Comparison of ENCODE assay signal across 18 cellular contexts in the genomic region with DNA sequence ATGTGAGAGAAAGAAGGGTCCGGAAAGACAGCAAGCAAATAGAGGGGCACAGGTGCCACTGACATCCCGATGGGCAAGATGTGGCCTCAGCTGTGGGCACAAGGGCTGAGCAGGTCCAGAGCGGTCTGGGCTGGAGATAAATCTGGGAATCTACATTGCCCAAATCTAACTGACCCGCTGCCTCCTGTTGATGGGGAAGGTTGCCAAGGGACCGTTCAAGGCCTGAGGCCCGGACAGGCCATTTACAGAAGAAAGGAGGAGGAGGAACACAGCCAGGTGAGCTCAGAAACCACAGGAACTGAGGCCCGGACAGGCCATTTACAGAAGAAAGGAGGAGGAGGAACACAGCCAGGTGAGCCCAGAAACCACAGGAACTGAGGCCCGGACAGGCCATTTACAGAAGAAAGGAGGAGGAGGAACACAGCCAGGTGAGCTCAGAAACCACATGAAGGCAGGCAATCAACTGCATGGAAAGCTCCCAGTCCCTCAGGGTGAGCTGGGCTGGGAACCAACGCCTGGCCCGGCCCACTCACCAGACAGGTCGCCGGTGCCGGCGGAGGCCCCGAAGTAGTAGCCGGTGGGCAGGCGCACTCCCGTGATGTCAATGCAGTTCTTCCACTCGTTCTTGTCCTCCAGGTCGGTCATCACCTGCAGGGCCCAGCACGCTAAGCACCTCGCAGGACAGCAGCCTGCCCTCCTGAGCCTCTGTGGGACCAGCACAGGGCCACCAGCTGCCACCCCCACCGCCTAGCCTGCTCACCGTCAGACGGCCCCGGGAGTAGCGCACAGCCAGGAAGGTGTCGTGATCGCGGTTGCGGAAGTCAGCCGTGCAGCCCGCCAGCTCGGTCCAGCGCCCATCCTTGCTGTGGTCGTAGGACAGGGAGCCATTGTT. TPM values are rescaled to one million over a fixed set of nuclear protein-coding genes. Genes with fewer than 3 reads are reported as not detected.
DNase-seq lines count a peak whose midpoint lies in the region; ATAC-seq, FAIRE-seq and TF ChIP-seq lines count a peak whose summit lies in the region.
"Had no signal": no experiment of that assay in that cellular context is flagged by ENCODE, and none has a peak within 500 bp of the region (broad histone marks: within the 10 kb centered on the region; RNA-seq: fewer than 3 reads in every experiment).

No MANE protein-coding gene starts in this region.

- H3K4me1 ChIP-seq in left ventricle myocardium inferior (peaks cover 35% of the 10 kb centered on the region), right atrium auricular region (peaks cover 0 to 25% of the 10 kb centered on the region in 2 donors), HepG2 (ENCODE audit: insufficient read depth, low read length) (no peaks in the 10 kb centered on the region)
- H3K4me1 ChIP-seq: pancreas had no signal

- no peak overlapping the region for H3K4me2 ChIP-seq in HepG2 (ENCODE audit: low read depth, low read length)

- H3K36me3 ChIP-seq in left ventricle myocardium inferior (peaks cover 79% of the 10 kb centered on the region), right atrium auricular region (peaks cover 81% of the 10 kb centered on the region), HepG2 (replicated peaks in 1 of 2; ENCODE audit: control insufficient read depth in 1 of 2, insufficient read depth in 2 of 2, low read length in 2 of 2) (peaks cover 42 to 84% of the 10 kb centered on the region in 2 experiments)

- POLR2A ChIA-PET in HepG2 (lab: Yijun Ruan, JAX) = interaction anchor here (1.0 kb wide), 2 partner anchors 11 to 13 kb away, joined by 3 read pairs; no protein-coding TSS in a partner anchor

- no peak overlapping the region for H2AFZ ChIP-seq in HepG2 (ENCODE audit: low read length)

- TF ChIP-seq CTCF in left ventricle myocardium inferior (IDR thresholded peaks at IDR 0.05; ENCODE audit: borderline replicate concordance) (no peak), right atrium auricular region (IDR thresholded peaks at IDR 0.05) (no peak), HepG2 (CRISPR knock-in tag; IDR thresholded peaks at IDR 0.05) (no peak)

- no peaks in the 10 kb centered on the region for H3K27me3 ChIP-seq in left ventricle myocardium inferior (ENCODE audit: low read depth)
- no peaks in the 10 kb centered on the region for H3K27me3 ChIP-seq in right atrium auricular region
- H3K27me3 ChIP-seq in HepG2 (ENCODE audit: control insufficient read depth in 1 of 2, insufficient read depth in 2 of 2, low read length in 2 of 2) = no peaks in the 10 kb centered on the region
- H3K27me3 ChIP-seq: cardiac muscle cell, pancreas, right lobe of liver had no signal

- no peak for FAIRE-seq in HepG2 (lab: Jason Lieb, UNC)
- FAIRE-seq: D721Med, HTR-8/SVneo, pancreas had no signal

- no TSS peak for BruUV-seq in HepG2 (replicated peaks; lab: Mats Ljungman, UMichigan)

- H3K9me3 ChIP-seq in left ventricle myocardium inferior (replicated peaks) = no peaks in the 10 kb centered on the region
- no peaks in the 10 kb centered on the region for H3K9me3 ChIP-seq in right atrium auricular region
- no peaks in the 10 kb centered on the region for H3K9me3 ChIP-seq in HepG2 (ENCODE audit: low read length)
- H3K9me3 ChIP-seq: pancreas, right lobe of liver had no signal

- CTCF ChIA-PET in HepG2 (lab: Yijun Ruan, JAX; ENCODE audit: low intra/inter-chr PET ratio, low total read pairs) = interaction anchor here (1.2 to 2.9 kb wide), 4 partner anchors 19 to 223 kb away, joined by 3 to 38 read pairs (median 6); no protein-coding TSS in a partner anchor

- 0 out of 2 replicates have a peak, but pooled peaks cover 3% of the 10 kb centered on the region for H4K20me1 ChIP-seq in HepG2 (ENCODE audit: insufficient read depth, low read length)

- TF ChIP-seq POLR2A in HepG2 (IDR thresholded peaks at IDR 0.05; ENCODE audit: insufficient read depth in 1 of 2, low read depth in 2 of 2, low read length in 2 of 2) = no peak

- H3K27ac ChIP-seq in left ventricle myocardium inferior (replicated peaks) (peak overlapping the region; percentile 63), right atrium auricular region (no peak overlapping the region), HepG2 (ENCODE audit: extremely low read length, insufficient read depth, low read length) (no peak overlapping the region)
- H3K27ac ChIP-seq: cardiac muscle cell, pancreas had no signal

- intact Hi-C loops in left ventricle myocardium inferior (cut with micrococcal nuclease) = no loop called here
- intact Hi-C loops in HepG2 (cut with micrococcal nuclease; ENCODE audit: unreplicated experiment) = loop anchor here (1.0 to 2.0 kb wide), 2 partner anchors 19 to 24 kb away; no protein-coding TSS in a partner anchor

- TF ChIP-seq RAD21 in HepG2 (CRISPR knock-in tag; IDR thresholded peaks at IDR 0.05) = no peak

- peaks cover 13% of the 10 kb centered on the region for H3K79me2 ChIP-seq in HepG2 (ENCODE audit: insufficient read depth, low read length)

- no peak overlapping the region for H3K9ac ChIP-seq in HepG2 (ENCODE audit: insufficient read depth, low read depth, low read length)

- H3K4me3 ChIP-seq in left ventricle myocardium inferior = no peak overlapping the region
- H3K4me3 ChIP-seq in right atrium auricular region = no peak overlapping the region
- no peak overlapping the region for H3K4me3 ChIP-seq in HepG2 (replicated peaks in 1 of 3; ENCODE audit: insufficient read depth in 1 of 3, low read depth in 2 of 3, low read length in 3 of 3)
- H3K4me3 ChIP-seq: cardiac muscle cell, pancreas, right lobe of liver had no signal

- DNase-seq in left ventricle myocardium inferior = no peak
- no peak for DNase-seq in right atrium auricular region (ENCODE audit: low spot score)
- DNase-seq in HepG2 (ENCODE audit: low spot score) = no peak
- no peak for DNase-seq in NCI-H524 (lab: John Stamatoyannopoulos, UW)
- DNase-seq in activated CD4-positive, CD25-positive, alpha-beta regulatory T cell (lab: John Stamatoyannopoulos, UW) = no peak
- DNase-seq: activated B cell treated with CpG ODN at 0.5 μM for 24 hours; activated naive CD4-positive, alpha-beta T cell treated with Interleukin-2 at 50 U/mL for 16 hours; activated T-cell treated with anti-CD3 and anti-CD28 coated beads, Interleukin-2, amount 50 U/mL, for 4 hours; amygdala; C1 segment of cervical spinal cord; NCI-H1048; T1000 had no signal

- WGBS in HepG2 (ENCODE audit: low lambda C conversion rate) = 99% methylated on average over 20 of the region's 36 CpGs

- in situ Hi-C loops in HepG2 (cut with HindIII; ENCODE audit: extremely low pct_ligation_motif_present, low pct_unique_long_range_greater_than_20kb) = no loop called here

- ATAC-seq in HepG2 = no peak
- no peak for ATAC-seq in HG03565 (IDR thresholded peaks at IDR 0.05; ENCODE audit: unreplicated experiment)

- TF ChIP-seq EP300 in HepG2 (IDR thresholded peaks at IDR 0.05; ENCODE audit: low read depth in 2 of 2, low read length in 2 of 2) (no peak), HepG2 (CRISPR knock-in tag; IDR thresholded peaks at IDR 0.05; ENCODE audit: borderline replicate concordance) (no peak)

RNA-seq across cellular contexts. Expression of a gene that starts 14.6 kb away (rescaled TPM):
- total RNA-seq in left ventricle myocardium inferior (60.0 TPM), right atrium auricular region (100 to 1,000 TPM; 128 to 134 TPM), HepG2 (2016; rRNA removed; fragmentation: Illumina TruSeq; extraction: Trizol) (94.5 and 191 TPM in 2 replicates)
- 72.5 and 74.4 TPM in 2 replicates for total RNA-seq in HepG2 (2016; cell fraction: cytosol; rRNA removed; fragmentation: Illumina TruSeq; extraction: Trizol; ENCODE audit: low read depth)
- total RNA-seq in HepG2 (2016; cell fraction: insoluble cytoplasmic fraction; rRNA removed; fragmentation: Illumina TruSeq; extraction: Trizol) = 86.8 and 210 TPM in 2 replicates
- total RNA-seq in HepG2 (2016; cell fraction: membrane; rRNA removed; fragmentation: Illumina TruSeq; extraction: Trizol) = 109 and 128 TPM in 2 replicates
- total RNA-seq in HepG2 (2016; cell fraction: nucleus; rRNA removed; fragmentation: Illumina TruSeq; extraction: Trizol) = 152 and 179 TPM in 2 replicates
- 193 and 197 TPM in 2 replicates for polyA plus RNA-seq in HepG2 (2011; rRNA removed)
- polyA plus RNA-seq in HepG2 (2011; cell fraction: cytosol; rRNA removed) = 220 and 352 TPM in 2 replicates
- 256 and 281 TPM in 2 replicates for polyA plus RNA-seq in HepG2 (2011; cell fraction: nucleus; rRNA removed)
- 71.8 and 108 TPM in 2 replicates for polyA plus RNA-seq in HepG2 (2012)
- 82.2 and 93.0 TPM in 2 replicates for polyA plus RNA-seq in HepG2 (2016; cell fraction: cytosol; fragmentation: Illumina TruSeq; extraction: Trizol; ENCODE audit: low read depth)
- 90.8 and 112 TPM in 2 replicates for polyA plus RNA-seq in HepG2 (2016; cell fraction: insoluble cytoplasmic fraction; fragmentation: Illumina TruSeq; extraction: Trizol; ENCODE audit: low read depth)
- 103 and 135 TPM in 2 replicates for polyA plus RNA-seq in HepG2 (2016; cell fraction: membrane; fragmentation: Illumina TruSeq; extraction: Trizol; ENCODE audit: low read depth)
- 241 and 283 TPM in 2 replicates for polyA plus RNA-seq in HepG2 (2016; cell fraction: nucleus; fragmentation: Illumina TruSeq; extraction: Trizol; ENCODE audit: insufficient read depth, low read depth)
- polyA minus RNA-seq in HepG2 (2011; rRNA and poly(A)+ RNA removed; ENCODE audit: low replicate concordance) = 353 and 575 TPM in 2 replicates
- 147 and 182 TPM in 2 replicates for polyA minus RNA-seq in HepG2 (2011; cell fraction: cytosol; rRNA and poly(A)+ RNA removed)
- 87.0 and 96.2 TPM in 2 replicates for polyA minus RNA-seq in HepG2 (2011; cell fraction: nucleus; rRNA and poly(A)+ RNA removed)

RNA-seq across cellular contexts. Expression of a gene that starts 20.9 kb away (rescaled TPM):
- 4.6 TPM for total RNA-seq in left ventricle myocardium inferior
- 1 to 10 TPM; 3.1 to 6.8 TPM for total RNA-seq in right atrium auricular region
- total RNA-seq in HepG2 (2016; rRNA removed; fragmentation: Illumina TruSeq; extraction: Trizol) = 10.7 and 11.1 TPM in 2 replicates
- 15.3 and 15.8 TPM in 2 replicates for total RNA-seq in HepG2 (2016; cell fraction: cytosol; rRNA removed; fragmentation: Illumina TruSeq; extraction: Trizol; ENCODE audit: low read depth)
- 7.2 and 12.8 TPM in 2 replicates for total RNA-seq in HepG2 (2016; cell fraction: insoluble cytoplasmic fraction; rRNA removed; fragmentation: Illumina TruSeq; extraction: Trizol)
- 15.5 and 16.6 TPM in 2 replicates for total RNA-seq in HepG2 (2016; cell fraction: membrane; rRNA removed; fragmentation: Illumina TruSeq; extraction: Trizol)
- 7.6 and 9.6 TPM in 2 replicates for total RNA-seq in HepG2 (2016; cell fraction: nucleus; rRNA removed; fragmentation: Illumina TruSeq; extraction: Trizol)
- polyA plus RNA-seq in HepG2 (2011; rRNA removed) = 17.2 and 27.9 TPM in 2 replicates
- 20.3 and 35.1 TPM in 2 replicates for polyA plus RNA-seq in HepG2 (2011; cell fraction: cytosol; rRNA removed)
- polyA plus RNA-seq in HepG2 (2011; cell fraction: nucleus; rRNA removed) = 48.0 and 49.7 TPM in 2 replicates
- 9.3 and 16.2 TPM in 2 replicates for polyA plus RNA-seq in HepG2 (2012)
- 11.0 and 13.5 TPM in 2 replicates for polyA plus RNA-seq in HepG2 (2016; cell fraction: cytosol; fragmentation: Illumina TruSeq; extraction: Trizol; ENCODE audit: low read depth)
- polyA plus RNA-seq in HepG2 (2016; cell fraction: insoluble cytoplasmic fraction; fragmentation: Illumina TruSeq; extraction: Trizol; ENCODE audit: low read depth) = 14.8 and 16.5 TPM in 2 replicates
- polyA plus RNA-seq in HepG2 (2016; cell fraction: membrane; fragmentation: Illumina TruSeq; extraction: Trizol; ENCODE audit: low read depth) = 11.0 and 11.4 TPM in 2 replicates
- polyA plus RNA-seq in HepG2 (2016; cell fraction: nucleus; fragmentation: Illumina TruSeq; extraction: Trizol; ENCODE audit: insufficient read depth, low read depth) = 19.6 TPM in 2 replicates
- polyA minus RNA-seq in HepG2 (2011; rRNA and poly(A)+ RNA removed; ENCODE audit: low replicate concordance) = 0.82 and 20.7 TPM in 2 replicates
- 7.2 and 9.7 TPM in 2 replicates for polyA minus RNA-seq in HepG2 (2011; cell fraction: cytosol; rRNA and poly(A)+ RNA removed)
- 10.6 and 12.8 TPM in 2 replicates for polyA minus RNA-seq in HepG2 (2011; cell fraction: nucleus; rRNA and poly(A)+ RNA removed)

RNA-seq across cellular contexts. Expression of a gene that starts 25.2 kb away (rescaled TPM):
- total RNA-seq in left ventricle myocardium inferior (2.3 TPM), right atrium auricular region (1 to 10 TPM; 1.6 to 1.8 TPM), HepG2 (2016; rRNA removed; fragmentation: Illumina TruSeq; extraction: Trizol) (9.9 and 12.8 TPM in 2 replicates)
- 6.1 and 6.8 TPM in 2 replicates for total RNA-seq in HepG2 (2016; cell fraction: cytosol; rRNA removed; fragmentation: Illumina TruSeq; extraction: Trizol; ENCODE audit: low read depth)
- total RNA-seq in HepG2 (2016; cell fraction: insoluble cytoplasmic fraction; rRNA removed; fragmentation: Illumina TruSeq; extraction: Trizol) = 11.7 and 11.8 TPM in 2 replicates
- total RNA-seq in HepG2 (2016; cell fraction: membrane; rRNA removed; fragmentation: Illumina TruSeq; extraction: Trizol) = 6.6 TPM in 2 replicates
- total RNA-seq in HepG2 (2016; cell fraction: nucleus; rRNA removed; fragmentation: Illumina TruSeq; extraction: Trizol) = 10.4 and 14.3 TPM in 2 replicates
- polyA plus RNA-seq in HepG2 (2011; rRNA removed) = 10.5 and 11.2 TPM in 2 replicates
- polyA plus RNA-seq in HepG2 (2011; cell fraction: cytosol; rRNA removed) = 6.0 and 15.2 TPM in 2 replicates
- 68.6 and 87.5 TPM in 2 replicates for polyA plus RNA-seq in HepG2 (2011; cell fraction: nucleus; rRNA removed)
- 4.6 and 6.6 TPM in 2 replicates for polyA plus RNA-seq in HepG2 (2012)
- polyA plus RNA-seq in HepG2 (2016; cell fraction: cytosol; fragmentation: Illumina TruSeq; extraction: Trizol; ENCODE audit: low read depth) = 4.5 and 5.4 TPM in 2 replicates
- polyA plus RNA-seq in HepG2 (2016; cell fraction: insoluble cytoplasmic fraction; fragmentation: Illumina TruSeq; extraction: Trizol; ENCODE audit: low read depth) = 8.2 and 10.7 TPM in 2 replicates
- 5.8 and 5.9 TPM in 2 replicates for polyA plus RNA-seq in HepG2 (2016; cell fraction: membrane; fragmentation: Illumina TruSeq; extraction: Trizol; ENCODE audit: low read depth)
- 28.9 and 39.4 TPM in 2 replicates for polyA plus RNA-seq in HepG2 (2016; cell fraction: nucleus; fragmentation: Illumina TruSeq; extraction: Trizol; ENCODE audit: insufficient read depth, low read depth)
- polyA minus RNA-seq in HepG2 (2011; rRNA and poly(A)+ RNA removed; ENCODE audit: low replicate concordance) = 8.1 and 15.6 TPM in 2 replicates
- 4.1 and 5.1 TPM in 2 replicates for polyA minus RNA-seq in HepG2 (2011; cell fraction: cytosol; rRNA and poly(A)+ RNA removed)
- 8.7 and 9.7 TPM in 2 replicates for polyA minus RNA-seq in HepG2 (2011; cell fraction: nucleus; rRNA and poly(A)+ RNA removed)

RNA-seq across cellular contexts. Expression of a gene that starts 33.2 kb away (rescaled TPM):
- 40.0 TPM for total RNA-seq in left ventricle myocardium inferior
- 10 to 100 TPM; 26.7 to 44.3 TPM for total RNA-seq in right atrium auricular region
- total RNA-seq in HepG2 (2016; rRNA removed; fragmentation: Illumina TruSeq; extraction: Trizol) = 239 and 271 TPM in 2 replicates
- total RNA-seq in HepG2 (2016; cell fraction: cytosol; rRNA removed; fragmentation: Illumina TruSeq; extraction: Trizol; ENCODE audit: low read depth) = 772 and 890 TPM in 2 replicates
- 220 and 264 TPM in 2 replicates for total RNA-seq in HepG2 (2016; cell fraction: insoluble cytoplasmic fraction; rRNA removed; fragmentation: Illumina TruSeq; extraction: Trizol)
- 708 and 781 TPM in 2 replicates for total RNA-seq in HepG2 (2016; cell fraction: membrane; rRNA removed; fragmentation: Illumina TruSeq; extraction: Trizol)
- total RNA-seq in HepG2 (2016; cell fraction: nucleus; rRNA removed; fragmentation: Illumina TruSeq; extraction: Trizol) = 90.3 and 98.5 TPM in 2 replicates
- 228 and 250 TPM in 2 replicates for polyA plus RNA-seq in HepG2 (2011; rRNA removed)
- 212 and 323 TPM in 2 replicates for polyA plus RNA-seq in HepG2 (2011; cell fraction: cytosol; rRNA removed)
- polyA plus RNA-seq in HepG2 (2011; cell fraction: nucleus; rRNA removed) = 85.7 and 87.5 TPM in 2 replicates
- 91.2 and 111 TPM in 2 replicates for polyA plus RNA-seq in HepG2 (2012)
- 1,341 and 1,562 TPM in 2 replicates for polyA plus RNA-seq in HepG2 (2016; cell fraction: cytosol; fragmentation: Illumina TruSeq; extraction: Trizol; ENCODE audit: low read depth)
- 353 and 387 TPM in 2 replicates for polyA plus RNA-seq in HepG2 (2016; cell fraction: insoluble cytoplasmic fraction; fragmentation: Illumina TruSeq; extraction: Trizol; ENCODE audit: low read depth)
- polyA plus RNA-seq in HepG2 (2016; cell fraction: membrane; fragmentation: Illumina TruSeq; extraction: Trizol; ENCODE audit: low read depth) = 984 and 1,090 TPM in 2 replicates
- polyA plus RNA-seq in HepG2 (2016; cell fraction: nucleus; fragmentation: Illumina TruSeq; extraction: Trizol; ENCODE audit: insufficient read depth, low read depth) = 258 and 277 TPM in 2 replicates
- 103 and 232 TPM in 2 replicates for polyA minus RNA-seq in HepG2 (2011; rRNA and poly(A)+ RNA removed; ENCODE audit: low replicate concordance)
- polyA minus RNA-seq in HepG2 (2011; cell fraction: cytosol; rRNA and poly(A)+ RNA removed) = 61.2 and 64.5 TPM in 2 replicates
- 30.1 and 34.2 TPM in 2 replicates for polyA minus RNA-seq in HepG2 (2011; cell fraction: nucleus; rRNA and poly(A)+ RNA removed)

RNA-seq across cellular contexts. Expression of a gene that starts 33.3 kb away (rescaled TPM):
- total RNA-seq in left ventricle myocardium inferior = 25.3 TPM
- total RNA-seq in right atrium auricular region = 10 to 100 TPM; 14.8 to 14.9 TPM
- total RNA-seq in HepG2 (2016; rRNA removed; fragmentation: Illumina TruSeq; extraction: Trizol) = 15.4 and 22.9 TPM in 2 replicates
- total RNA-seq in HepG2 (2016; cell fraction: cytosol; rRNA removed; fragmentation: Illumina TruSeq; extraction: Trizol; ENCODE audit: low read depth) = 6.4 and 11.5 TPM in 2 replicates
- 15.3 and 23.6 TPM in 2 replicates for total RNA-seq in HepG2 (2016; cell fraction: insoluble cytoplasmic fraction; rRNA removed; fragmentation: Illumina TruSeq; extraction: Trizol)
- total RNA-seq in HepG2 (2016; cell fraction: membrane; rRNA removed; fragmentation: Illumina TruSeq; extraction: Trizol) = 13.3 and 16.0 TPM in 2 replicates
- 24.2 and 30.2 TPM in 2 replicates for total RNA-seq in HepG2 (2016; cell fraction: nucleus; rRNA removed; fragmentation: Illumina TruSeq; extraction: Trizol)
- polyA plus RNA-seq in HepG2 (2011; rRNA removed) = 63.7 and 74.5 TPM in 2 replicates
- 41.9 and 60.6 TPM in 2 replicates for polyA plus RNA-seq in HepG2 (2011; cell fraction: cytosol; rRNA removed)
- polyA plus RNA-seq in HepG2 (2011; cell fraction: nucleus; rRNA removed) = 332 and 383 TPM in 2 replicates
- 28.5 and 30.3 TPM in 2 replicates for polyA plus RNA-seq in HepG2 (2012)
- polyA plus RNA-seq in HepG2 (2016; cell fraction: cytosol; fragmentation: Illumina TruSeq; extraction: Trizol; ENCODE audit: low read depth) = 10.6 and 14.5 TPM in 2 replicates
- 24.0 and 24.9 TPM in 2 replicates for polyA plus RNA-seq in HepG2 (2016; cell fraction: insoluble cytoplasmic fraction; fragmentation: Illumina TruSeq; extraction: Trizol; ENCODE audit: low read depth)
- 15.6 and 19.9 TPM in 2 replicates for polyA plus RNA-seq in HepG2 (2016; cell fraction: membrane; fragmentation: Illumina TruSeq; extraction: Trizol; ENCODE audit: low read depth)
- polyA plus RNA-seq in HepG2 (2016; cell fraction: nucleus; fragmentation: Illumina TruSeq; extraction: Trizol; ENCODE audit: insufficient read depth, low read depth) = 93.8 and 96.1 TPM in 2 replicates
- 7.4 and 16.0 TPM in 2 replicates for polyA minus RNA-seq in HepG2 (2011; rRNA and poly(A)+ RNA removed; ENCODE audit: low replicate concordance)
- 5.2 and 5.7 TPM in 2 replicates for polyA minus RNA-seq in HepG2 (2011; cell fraction: cytosol; rRNA and poly(A)+ RNA removed)
- 21.3 and 23.3 TPM in 2 replicates for polyA minus RNA-seq in HepG2 (2011; cell fraction: nucleus; rRNA and poly(A)+ RNA removed)
